Comparison of ENCODE assay signal across 10 cellular contexts in the genomic region with DNA sequence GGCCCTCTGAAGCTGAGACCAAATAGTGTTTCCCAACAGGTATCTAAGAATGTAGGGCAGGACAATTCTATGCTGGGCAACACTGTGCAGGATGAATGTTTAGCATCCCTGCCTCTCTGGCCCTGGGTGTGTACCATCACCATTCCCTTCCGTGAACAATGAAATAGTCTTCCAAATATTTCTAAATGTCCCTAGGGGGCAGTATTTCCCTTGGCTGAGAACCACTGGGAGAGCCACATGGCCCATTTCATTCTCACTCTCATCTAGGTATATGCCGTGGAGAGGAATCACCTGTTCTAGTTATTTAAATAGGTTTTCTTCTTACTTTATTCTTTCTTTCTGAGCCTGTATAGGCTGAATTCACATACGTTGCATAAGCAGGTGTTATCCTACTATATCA.
DNase-seq lines count a peak whose midpoint lies in the region; ATAC-seq and TF ChIP-seq lines count a peak whose summit lies in the region.
"Had no signal": no experiment of that assay in that cellular context is flagged by ENCODE, and none has a peak within 500 bp of the region (broad histone marks: within the 10 kb centered on the region; RNA-seq: fewer than 3 reads in every experiment).

No MANE protein-coding gene starts in this region.

- H3K27me3 ChIP-seq in left ventricle myocardium inferior (ENCODE audit: low read depth): peaks cover 54% of the 10 kb centered on the region
- no peaks in the 10 kb centered on the region for H3K27me3 ChIP-seq in brain microvascular endothelial cell (replicated peaks)

- in situ Hi-C loops in brain microvascular endothelial cell (cut with HindIII; ENCODE audit: low pct_ligation_motif_present, low sequenced_read_pairs): no loop called here

- H3K36me3 ChIP-seq in left ventricle myocardium inferior (no peaks in the 10 kb centered on the region), brain microvascular endothelial cell (replicated peaks) (no peaks in the 10 kb centered on the region)

- no peaks in the 10 kb centered on the region for H3K4me1 ChIP-seq in left ventricle myocardium inferior

- DNase-seq in left ventricle myocardium inferior: no peak
- no peak for DNase-seq in left ventricle myocardium superior
- DNase-seq in NCI-H82 treated with DMSO at 0.1 percent for 48 hours (lab: John Stamatoyannopoulos, UW; ENCODE audit: unreplicated experiment): peak; percentile 4
- peak; percentile 1 for DNase-seq in fibroblast of pulmonary artery (ENCODE audit: low read depth)
- no peak for DNase-seq in NK-92 treated with Interleukin-12 subunit alpha and Interleukin-12 subunit beta, amount 100 ng/mL, for 24 hours (lab: John Stamatoyannopoulos, UW)
- no peak for DNase-seq in brain microvascular endothelial cell
- no peak for DNase-seq in ureter (ENCODE audit: low spot score)
- DNase-seq: GDM1, natural killer cell had no signal

- peaks cover 7% of the 10 kb centered on the region for H3K9me3 ChIP-seq in left ventricle myocardium inferior (replicated peaks)

- H3K27ac ChIP-seq in left ventricle myocardium inferior (replicated peaks): no peak overlapping the region
- no peak overlapping the region for H3K27ac ChIP-seq in brain microvascular endothelial cell

- TF ChIP-seq CTCF in left ventricle myocardium inferior (IDR thresholded peaks at IDR 0.05; ENCODE audit: borderline replicate concordance) (peak; percentile 42), fibroblast of pulmonary artery (IDR thresholded peaks at IDR 0.05; ENCODE audit: low read length, missing control alignments) (peak; percentile 16), brain microvascular endothelial cell (IDR thresholded peaks at IDR 0.05; ENCODE audit: low read depth, low read length, missing control alignments) (no peak)

- H3K4me3 ChIP-seq in left ventricle myocardium inferior (no peak overlapping the region), fibroblast of pulmonary artery (replicated peaks; ENCODE audit: low read depth, low read length) (no peak overlapping the region), brain microvascular endothelial cell (ENCODE audit: low read depth, low read length) (no peak overlapping the region)

- ATAC-seq in left ventricle myocardium superior: no peak
- ATAC-seq in GM18517 (IDR thresholded peaks at IDR 0.05; ENCODE audit: unreplicated experiment): no peak
- ATAC-seq: natural killer cell had no signal

- intact Hi-C loops in left ventricle myocardium inferior (cut with micrococcal nuclease): no loop called here
- intact Hi-C loops in left ventricle myocardium superior (cut with micrococcal nuclease): no loop called here

Comparison
In these comparisons a context has a peak if more than half of its experiments do, and no peak if none do; other contexts are left out.
1. DNase-seq: peak in NCI-H82 treated with DMSO at 0.1 percent for 48 hours (single experiment) and fibroblast of pulmonary artery (single experiment); none in left ventricle myocardium inferior (single experiment), left ventricle myocardium superior (single experiment), NK-92 treated with Interleukin-12 subunit alpha and Interleukin-12 subunit beta, amount 100 ng/mL, for 24 hours (single experiment), brain microvascular endothelial cell (single experiment) and ureter (single experiment).